19 cellular contexts compared by ENCODE assay signal in genomic region chr20:3168829-3169590, GRCh38. TPM values are rescaled to one million over a fixed set of nuclear protein-coding genes. Genes with fewer than 3 reads are reported as not detected.
DNase-seq lines count a peak whose midpoint lies in the region; ATAC-seq, FAIRE-seq and TF ChIP-seq lines count a peak whose summit lies in the region.
"Had no signal": no experiment of that assay in that cellular context is flagged by ENCODE, and none has a peak within 500 bp of the region (broad histone marks: within the 10 kb centered on the region; RNA-seq: fewer than 3 reads in every experiment).

No MANE protein-coding gene starts in this region.

- DNase-seq in kidney (no peak), pancreas (no peak), DMS114 treated with DMSO at 0.1 percent for 48 hours (lab: John Stamatoyannopoulos, UW; ENCODE audit: unreplicated experiment) (no peak), D721Med (ENCODE audit: insufficient read length, low spot score) (no peak), NCI-H774 (lab: John Stamatoyannopoulos, UW) (no peak)
- DNase-seq: activated CD4-positive, alpha-beta T cell treated with anti-CD3 and anti-CD28 coated beads for 4 hours; activated CD8-positive, alpha-beta memory T cell treated with anti-CD3 and anti-CD28 coated beads, Interleukin-2, amount 50 U/mL, for 48 hours; activated naive CD4-positive, alpha-beta T cell treated with anti-CD3 and anti-CD28 coated beads, Interleukin-2, amount 10 ng/mL, durations not matched to agents 7 days and 5 days; MM.1S; NCI-H187 treated with DMSO at 0.1 percent for 48 hours; nucleus accumbens; stimulated activated CD4-positive, alpha-beta T cell treated with anti-CD3 and anti-CD28 coated beads, Interleukin-2, amount 100 ng/mL, for 48 hours had no signal

- TF ChIP-seq CTCF in kidney (IDR thresholded peaks at IDR 0.05; ENCODE audit: borderline replicate concordance, extremely low read depth, insufficient read depth) (no peak), pancreas (IDR thresholded peaks at IDR 0.05) (no peak), D721Med (IDR thresholded peaks at IDR 0.05; ENCODE audit: insufficient read depth, missing control alignments) (no peak)

- H3K27me3 Mint-ChIP-seq in IgD-negative memory B cell, result peaks cover 30% of the 10 kb centered on the region

- FAIRE-seq in kidney (lab: Jason Lieb, UNC), result no peak
- FAIRE-seq in pancreas (lab: Jason Lieb, UNC), result no peak
- no peak for FAIRE-seq in D721Med (lab: Jason Lieb, UNC)
- FAIRE-seq: islet of Langerhans had no signal

- H3K4me3 ChIP-seq in kidney (ENCODE audit: low read length in 2 of 2), result peak overlapping the region in 1 of 2 donors; percentile 43
- peak overlapping the region in 3 of 4 donors; percentile 40 to 72 (median 64) for H3K4me3 ChIP-seq in pancreas
- H3K4me3 ChIP-seq: SJSA1 had no signal

- no peaks in the 10 kb centered on the region for H3K9me3 ChIP-seq in ES-I3 (ENCODE audit: control insufficient read depth, insufficient read depth, low read length)
- no peaks in the 10 kb centered on the region for H3K9me3 ChIP-seq in kidney (ENCODE audit: control insufficient read depth in 1 of 2, low read length in 2 of 2)
- H3K9me3 ChIP-seq in pancreas, result no peaks in the 10 kb centered on the region
- H3K9me3 ChIP-seq: breast epithelium had no signal

- H3K27ac ChIP-seq in kidney (ENCODE audit: low read depth in 2 of 2, low read length in 2 of 2) (peak overlapping the region; percentile 49 to 63), pancreas (peak overlapping the region; percentile 32 to 59 (median 48))
- H3K27ac ChIP-seq: breast epithelium, SJSA1 had no signal

- H3K36me3 Mint-ChIP-seq in IgD-negative memory B cell, result no peaks in the 10 kb centered on the region
- H3K36me3 Mint-ChIP-seq: activated naive CD4-positive, alpha-beta T cell treated with anti-CD3 and anti-CD28 coated beads, Interleukin-2, amount 10 ng/mL, durations not matched to agents 7 days and 5 days had no signal

- H3K9me3 Mint-ChIP-seq in IgD-negative memory B cell, result no peaks in the 10 kb centered on the region
- H3K9me3 Mint-ChIP-seq: activated naive CD4-positive, alpha-beta T cell treated with anti-CD3 and anti-CD28 coated beads, Interleukin-2, amount 10 ng/mL, durations not matched to agents 7 days and 5 days; dendritic cell treated with granulocyte-macrophage colony-stimulating factor and Interleukin-4, amounts not matched to agents 40 ng/mL and 50 ng/mL, for 4 days had no signal

- no peaks in the 10 kb centered on the region for H3K27me3 ChIP-seq in pancreas
- H3K27me3 ChIP-seq: breast epithelium had no signal

- peaks cover under 1 to 5% (median 4%) of the 10 kb centered on the region in 3 donors for H3K4me1 Mint-ChIP-seq in IgD-negative memory B cell

- H3K9ac ChIP-seq in ES-I3 (ENCODE audit: low read depth, low read length) (0 out of 2 replicates have a peak overlapping the region, but pooled peaks have one; percentile 53), kidney (ENCODE audit: low read length in 2 of 2) (peak overlapping the region; percentile 4 to 32)

- H3K4me3 Mint-ChIP-seq in IgD-negative memory B cell, result peak overlapping the region in 2 of 4 donors; percentile 23 to 51
- H3K4me3 Mint-ChIP-seq: activated naive CD4-positive, alpha-beta T cell treated with anti-CD3 and anti-CD28 coated beads, Interleukin-2, amount 10 ng/mL, durations not matched to agents 7 days and 5 days; dendritic cell treated with granulocyte-macrophage colony-stimulating factor and Interleukin-4, amounts not matched to agents 40 ng/mL and 50 ng/mL, for 4 days had no signal

- H3K4me1 ChIP-seq in ES-I3 (ENCODE audit: insufficient read depth, low read length) (peaks cover 13% of the 10 kb centered on the region), kidney (ENCODE audit: control insufficient read depth in 1 of 2, insufficient read depth in 1 of 2, low read depth in 1 of 2, low read length in 2 of 2) (peaks cover 14 to 22% of the 10 kb centered on the region in 2 donors), pancreas (peaks cover 4 to 8% (median 5%) of the 10 kb centered on the region in 3 donors)

- 51 to 52% methylated on average over 7 of the region's 7 CpGs for WGBS in pancreas, 2 donors

- peak overlapping the region in 2 of 3 donors; percentile 26 to 81 for H3K27ac Mint-ChIP-seq in IgD-negative memory B cell
- H3K27ac Mint-ChIP-seq: activated naive CD4-positive, alpha-beta T cell treated with anti-CD3 and anti-CD28 coated beads, Interleukin-2, amount 10 ng/mL, durations not matched to agents 7 days and 5 days; dendritic cell treated with granulocyte-macrophage colony-stimulating factor and Interleukin-4, amounts not matched to agents 40 ng/mL and 50 ng/mL, for 4 days had no signal

- intact Hi-C loops in kidney (cut with DNase I), result no loop called here
- intact Hi-C loops in pancreas (cut with DNase I), result no loop called here

- H3K36me3 ChIP-seq in ES-I3 (ENCODE audit: insufficient read depth, low read length) (no peaks in the 10 kb centered on the region), kidney (ENCODE audit: control insufficient read depth in 1 of 2, insufficient read depth in 2 of 2, low read length in 2 of 2) (no peaks in the 10 kb centered on the region), pancreas (no peaks in the 10 kb centered on the region)
- H3K36me3 ChIP-seq: breast epithelium had no signal

- no peak for ATAC-seq in pancreas
- ATAC-seq: esophagus mucosa had no signal

RNA-seq across cellular contexts. Expression of gene LZTS3, which starts 4.3 kb away (rescaled TPM):
- polyA plus RNA-seq in IgD-negative memory B cell, result 0.45 TPM
- 20.0 TPM for total RNA-seq in kidney
- 23.0 TPM for polyA plus RNA-seq in kidney (ENCODE audit: insufficient read depth, low read depth, low replicate concordance)
- 10 to 100 TPM; 17.5 to 18.9 (median 18.3) TPM for total RNA-seq in pancreas
- 10 to 100 TPM; 20.3 to 30.5 TPM for polyA plus RNA-seq in pancreas

RNA-seq across cellular contexts. Expression of gene FASTKD5, which starts 9.3 kb away (rescaled TPM):
- polyA plus RNA-seq in IgD-negative memory B cell (13.6 TPM), kidney (ENCODE audit: insufficient read depth, low read depth, low replicate concordance) (17.3 TPM), pancreas (1 to 10 TPM; 2.9 to 6.6 TPM)
- total RNA-seq in kidney (15.8 TPM), pancreas (1 to 10 TPM; 2.7 to 7.6 (median 4.0) TPM)

RNA-seq across cellular contexts. Expression of gene UBOX5, which starts 9.3 kb away (rescaled TPM):
- polyA plus RNA-seq in IgD-negative memory B cell (6.9 TPM), kidney (ENCODE audit: insufficient read depth, low read depth, low replicate concordance) (5.6 TPM), pancreas (1 to 10 TPM; 3.7 to 4.0 TPM)
- total RNA-seq in kidney (7.2 TPM), pancreas (1 to 10 TPM; 2.3 to 4.2 (median 3.5) TPM)

RNA-seq across cellular contexts. Expression of gene DDRGK1, which starts 35.5 kb away (rescaled TPM):
- polyA plus RNA-seq in IgD-negative memory B cell (52.1 TPM), kidney (ENCODE audit: insufficient read depth, low read depth, low replicate concordance) (92.5 TPM), pancreas (10 to 100 TPM; 46.1 to 50.0 TPM)
- total RNA-seq in kidney (81.8 TPM), pancreas (10 to 100 TPM; 42.0 to 52.8 (median 48.1) TPM)

RNA-seq across cellular contexts. Expression of gene ITPA, which starts 40.3 kb away (rescaled TPM):
- polyA plus RNA-seq in IgD-negative memory B cell, result 49.3 TPM
- 59.7 TPM for total RNA-seq in kidney
- polyA plus RNA-seq in kidney (ENCODE audit: insufficient read depth, low read depth, low replicate concordance), result 81.1 TPM
- 10 to 100 TPM; 14.2 to 29.9 (median 23.1) TPM for total RNA-seq in pancreas
- 100 to 1,000 TPM in 1 of 2 donors, 10 to 100 TPM in 1; 90.4 to 111 TPM for polyA plus RNA-seq in pancreas

Comparison
In these comparisons a context has a peak if more than half of its experiments do, and no peak if none do; other contexts are left out.
1. RNA of gene LZTS3, which starts 4.3 kb away (polyA plus RNA-seq): 20.3 to 30.5 TPM in pancreas and 23.0 TPM in kidney (single experiment); 0.45 TPM in IgD-negative memory B cell (single experiment); every median in the first group is over 10 times any median in the second.